In genomic region chr16:68088130-68088972, GRCh38 we compare ENCODE assay signal across 14 cellular contexts. TPM values are rescaled to one million over a fixed set of nuclear protein-coding genes. Genes with fewer than 3 reads are reported as not detected.
A peak's percentile ranks its signal among the peaks of the same experiment; 100 is the strongest.
DNase-seq lines count a peak whose midpoint lies in the region; ATAC-seq and TF ChIP-seq lines count a peak whose summit lies in the region.
"Had no signal": no experiment of that assay in that cellular context is flagged by ENCODE, and none has a peak within 500 bp of the region (broad histone marks: within the 10 kb centered on the region; RNA-seq: fewer than 3 reads in every experiment).

No MANE protein-coding gene starts in this region.

- peak overlapping the region; percentile 91 for H3K4me3 Mint-ChIP-seq in activated T-cell treated with anti-CD3 and anti-CD28 coated beads, Interleukin-2, amount 50 U/mL, for 4 hours

- no peak for ATAC-seq in activated T-cell treated with anti-CD3 and anti-CD28 coated beads, Interleukin-2, amount 50 U/mL, for 4 hours
- ATAC-seq in HG02610 (IDR thresholded peaks at IDR 0.05; ENCODE audit: unreplicated experiment), result no peak
- ATAC-seq in GM19023 (IDR thresholded peaks at IDR 0.05; ENCODE audit: unreplicated experiment), result no peak

- H3K4me1 ChIP-seq in OCI-LY7 (ENCODE audit: insufficient read depth, low read length, poor library complexity, severe bottlenecking), result peaks cover 63% of the 10 kb centered on the region
- H3K4me1 ChIP-seq in effector memory CD4-positive, alpha-beta T cell (ENCODE audit: control insufficient read depth, insufficient read depth, low read length, poor library complexity, severe bottlenecking), result peaks cover 31% of the 10 kb centered on the region
- H3K4me1 ChIP-seq in skeletal muscle tissue (ENCODE audit: control insufficient read depth in 3 of 3, insufficient read depth in 3 of 3, low read length in 3 of 3), result peaks cover 40 to 42% (median 40%) of the 10 kb centered on the region in 3 donors

- H3K9me2 ChIP-seq in OCI-LY7 (ENCODE audit: insufficient read depth, low read length), result no peaks in the 10 kb centered on the region

- H3K4me1 Mint-ChIP-seq in activated T-cell treated with anti-CD3 and anti-CD28 coated beads, Interleukin-2, amount 50 U/mL, for 4 hours (ENCODE audit: low read depth), result peaks cover 65% of the 10 kb centered on the region

- no TSS peak for BruUV-seq in OCI-LY7 (replicated peaks; lab: Mats Ljungman, UMichigan)

- H4K20me1 ChIP-seq in OCI-LY7 (ENCODE audit: insufficient read depth, low read length), result peaks cover 43% of the 10 kb centered on the region

- H3K9ac ChIP-seq in skeletal muscle tissue (ENCODE audit: low read depth in 1 of 3, low read length in 3 of 3), result no peak overlapping the region

- H3K27me3 ChIP-seq in effector memory CD4-positive, alpha-beta T cell (replicated peaks; ENCODE audit: control insufficient read depth, insufficient read depth, low read length, poor library complexity, severe bottlenecking), result no peaks in the 10 kb centered on the region
- no peaks in the 10 kb centered on the region for H3K27me3 ChIP-seq in skeletal muscle tissue (ENCODE audit: control insufficient read depth in 3 of 3, insufficient read depth in 3 of 3, low read length in 3 of 3)
- H3K27me3 ChIP-seq: cardiac muscle cell, esophagus squamous epithelium, uterus had no signal

- H3K4me3 ChIP-seq in OCI-LY7 (ENCODE audit: low read depth, low read length, poor library complexity, severe bottlenecking) (peak overlapping the region; percentile 91), skeletal muscle tissue (ENCODE audit: low read length in 3 of 3) (peak overlapping the region in 1 of 3 donors; percentile 20)
- no peak overlapping the region for H3K4me3 ChIP-seq in effector memory CD4-positive, alpha-beta T cell (ENCODE audit: insufficient read depth, low read depth, low read length, poor library complexity, severe bottlenecking)
- H3K4me3 ChIP-seq: esophagus squamous epithelium, SK-N-MC had no signal

- H3K27me3 Mint-ChIP-seq in activated T-cell treated with anti-CD3 and anti-CD28 coated beads, Interleukin-2, amount 50 U/mL, for 4 hours (ENCODE audit: low read depth), result no peaks in the 10 kb centered on the region

- POLR2A ChIA-PET in OCI-LY7 (lab: Charles Lee), result interaction anchor here (0.6 to 0.9 kb wide), 4 partner anchors 8 to 33 kb away, joined by 3 to 4 read pairs (median 4); no protein-coding TSS in a partner anchor

- H3K36me3 Mint-ChIP-seq in activated T-cell treated with anti-CD3 and anti-CD28 coated beads, Interleukin-2, amount 50 U/mL, for 4 hours (ENCODE audit: insufficient read depth), result no peaks in the 10 kb centered on the region

- H3K36me3 ChIP-seq in OCI-LY7 (ENCODE audit: insufficient read depth, low read length) (no peaks in the 10 kb centered on the region), skeletal muscle tissue (ENCODE audit: control insufficient read depth in 3 of 3, insufficient read depth in 3 of 3, low read length in 3 of 3) (no peaks in the 10 kb centered on the region)
- no peaks in the 10 kb centered on the region for H3K36me3 ChIP-seq in effector memory CD4-positive, alpha-beta T cell (ENCODE audit: control insufficient read depth, insufficient read depth, low read length)
- H3K36me3 ChIP-seq: cardiac muscle cell, esophagus squamous epithelium, uterus had no signal

- H3K27ac ChIP-seq in OCI-LY7 (ENCODE audit: low read depth, low read length, poor library complexity, severe bottlenecking) (peak overlapping the region; percentile 90), skeletal muscle tissue (ENCODE audit: low read depth, low read length) (peak overlapping the region; percentile 15)
- H3K27ac ChIP-seq in effector memory CD4-positive, alpha-beta T cell (ENCODE audit: insufficient read depth, low read length, poor library complexity, severe bottlenecking), result peak overlapping the region; percentile 40
- H3K27ac ChIP-seq: cardiac muscle cell, SK-N-MC had no signal

- CTCF ChIA-PET in OCI-LY7 (lab: Charles Lee; ENCODE audit: unreplicated experiment), result interaction anchor here (0.6 kb wide), 1 partner anchor 444 kb away, joined by 7 read pairs; no protein-coding TSS in a partner anchor

- peaks cover 78% of the 10 kb centered on the region for H3K79me2 ChIP-seq in OCI-LY7 (ENCODE audit: insufficient read depth, low read depth, low read length)

- no peak overlapping the region for H2AFZ ChIP-seq in OCI-LY7 (ENCODE audit: low read length)

- no peak for DNase-seq in activated T-cell treated with anti-CD3 and anti-CD28 coated beads, Interleukin-2, amount 50 U/mL, for 4 hours
- no peak for DNase-seq in activated T-cell treated with anti-CD3 and anti-CD28 coated beads for 4 hours
- no peak for DNase-seq in OCI-LY7 (ENCODE audit: low spot score)
- no peak for DNase-seq in effector memory CD4-positive, alpha-beta T cell
- no peak for DNase-seq in effector CD4-positive, alpha-beta T cell
- DNase-seq: esophagus squamous epithelium, NCI-H1436, NCI-H69, uterus had no signal

- H3K4me2 ChIP-seq in OCI-LY7 (ENCODE audit: low read length), result peak overlapping the region; percentile 96

- TF ChIP-seq CTCF in OCI-LY7 (conservative IDR thresholded peaks at IDR 0.05; ENCODE audit: low read length), result no peak

- intact Hi-C loops in OCI-LY7 (cut with micrococcal nuclease; ENCODE audit: unreplicated experiment), result loop anchor here (10.0 kb wide), 1 partner anchor 524 kb away; the partner anchor contains the start of gene CTCF

- H3K9me3 Mint-ChIP-seq in activated T-cell treated with anti-CD3 and anti-CD28 coated beads, Interleukin-2, amount 50 U/mL, for 4 hours, result no peaks in the 10 kb centered on the region

- no peaks in the 10 kb centered on the region for H3K9me3 ChIP-seq in OCI-LY7 (ENCODE audit: low read length)
- no peaks in the 10 kb centered on the region for H3K9me3 ChIP-seq in effector memory CD4-positive, alpha-beta T cell (ENCODE audit: control insufficient read depth, low read length)
- no peaks in the 10 kb centered on the region for H3K9me3 ChIP-seq in skeletal muscle tissue (ENCODE audit: control insufficient read depth in 3 of 3, low read length in 3 of 3)
- H3K9me3 ChIP-seq: esophagus squamous epithelium, uterus had no signal

RNA-seq across cellular contexts. Expression of gene NFATC3, which starts 3.2 kb away (rescaled TPM):
- total RNA-seq in activated T-cell treated with anti-CD3 and anti-CD28 coated beads, Interleukin-2, amount 50 U/mL, for 4 hours, result 10 to 100 TPM; 64.8 to 72.3 (median 65.3) TPM
- 60.9 and 73.4 TPM in 2 replicates for total RNA-seq in OCI-LY7 (2014; rRNA removed; shearing (Covaris generic))
- total RNA-seq in OCI-LY7 (2022) (76.0 and 91.7 TPM in 2 replicates), skeletal muscle tissue (29.2 TPM)

Comparison
In these comparisons a context has a peak if more than half of its experiments do, and no peak if none do; other contexts are left out.
1. H3K27ac ChIP-seq: peak in every context shown above with its lines; median percentile 90 in OCI-LY7; 40 in effector memory CD4-positive, alpha-beta T cell; 15 in skeletal muscle tissue.